Comparison of ENCODE assay signal across 7 cellular contexts in genomic region chr2:238202326-238203103, GRCh38. TPM values are rescaled to one million over a fixed set of nuclear protein-coding genes. Genes with fewer than 3 reads are reported as not detected.
DNase-seq lines count a peak whose midpoint lies in the region; ATAC-seq and TF ChIP-seq lines count a peak whose summit lies in the region.

No MANE protein-coding gene starts in this region.

- no peak for TF ChIP-seq CTCF in IMR-90 (conservative IDR thresholded peaks at IDR 0.05; ENCODE audit: low read depth, low read length)

- peak overlapping the region; percentile 53 for H2BK5ac ChIP-seq in IMR-90 (ENCODE audit: low read depth, low read length, poor library complexity, severe bottlenecking)

- H2BK20ac ChIP-seq in IMR-90 (ENCODE audit: low read depth, low read length), result no peak overlapping the region

- peaks cover 5 to 45% of the 10 kb centered on the region in 2 experiments; a peak in 3 of 4 replicates for H3K79me1 ChIP-seq in IMR-90 (ENCODE audit: low read depth in 1 of 2, low read length in 2 of 2)

- H3K9ac ChIP-seq in IMR-90 (ENCODE audit: low read depth, low read length) (peak overlapping the region; percentile 80), iPS-15b (ENCODE audit: low read depth, low read length) (peak overlapping the region; percentile 37)

- peak overlapping the region; percentile 94 for H2AFZ ChIP-seq in IMR-90 (replicated peaks; ENCODE audit: low read length, poor library complexity)

- H4K91ac ChIP-seq in IMR-90 (ENCODE audit: insufficient read depth, low read depth, low read length), result no peak overlapping the region

- peak overlapping the region; percentile 86 for H3K23ac ChIP-seq in IMR-90 (ENCODE audit: low read depth, low read length)

- H3K27ac Mint-ChIP-seq in activated naive CD4-positive, alpha-beta T cell treated with anti-CD3 and anti-CD28 coated beads, Interleukin-2, amount 50 U/mL, for 72 hours, result peak overlapping the region; percentile 81 to 97

- peak overlapping the region; percentile 87 for H3K4me3 ChIP-seq in IMR-90 (ENCODE audit: insufficient read depth, low read depth, low read length)
- peak overlapping the region; percentile 75 for H3K4me3 ChIP-seq in iPS-15b (ENCODE audit: low read depth, low read length)

- in situ Hi-C loops in IMR-90 (cut with MboI; ENCODE audit: low sequenced_read_pairs), result no loop called here

- H4K20me1 ChIP-seq in IMR-90 (ENCODE audit: insufficient read depth, low read length), result peaks cover 49% of the 10 kb centered on the region

- dilution Hi-C loops in IMR-90 (cut with HindIII; ENCODE audit: low sequenced_read_pairs, unreplicated experiment), result no loop called here

- H2AK9ac ChIP-seq in IMR-90 (replicated peaks; ENCODE audit: low read depth, low read length, poor library complexity), result peak overlapping the region; percentile 90

- H3K4ac ChIP-seq in IMR-90 (ENCODE audit: low read depth, low read length), result peak overlapping the region; percentile 13

- H3K9me3 Mint-ChIP-seq in activated naive CD4-positive, alpha-beta T cell treated with anti-CD3 and anti-CD28 coated beads, Interleukin-2, amount 50 U/mL, for 72 hours, result no peaks in the 10 kb centered on the region

- 44% methylated on average over 2 of the region's 30 CpGs; no CpG with 5 or more reads in 1 of the 2 experiments for WGBS in IMR-90 (ENCODE audit: extremely low coverage in 2 of 2, insufficient read length in 1 of 2), 2 experiments

- peak overlapping the region; percentile 89 for H3K14ac ChIP-seq in IMR-90 (replicated peaks; ENCODE audit: low read depth, low read length)

- H3K4me1 ChIP-seq in IMR-90 (ENCODE audit: control insufficient read depth, insufficient read depth, low read length) (peaks cover 7% of the 10 kb centered on the region), iPS-15b (ENCODE audit: control insufficient read depth, insufficient read depth, low read length) (no peaks in the 10 kb centered on the region)

- H2AK5ac ChIP-seq in IMR-90 (ENCODE audit: low read depth, low read length), result peak overlapping the region; percentile 55

- H4K5ac ChIP-seq in IMR-90 (ENCODE audit: low read depth, low read length), result no peak overlapping the region

- POLR2A ChIA-PET in IMR-90 (lab: Charles Lee; ENCODE audit: unreplicated experiment), result no interaction called here

- CTCF ChIA-PET in IMR-90 (lab: Yijun Ruan, JAX), result interaction anchor here (0.7 to 0.9 kb wide), 2 partner anchors 26 to 39 kb away, joined by 3 read pairs; no protein-coding TSS in a partner anchor

- H3K18ac ChIP-seq in IMR-90 (ENCODE audit: low read depth, low read length), result no peak overlapping the region; the same call in 1 of the 2 replicates

- peak overlapping the region; percentile 85 for H3K4me2 ChIP-seq in IMR-90 (ENCODE audit: low read depth, low read length)

- H2BK15ac ChIP-seq in IMR-90 (ENCODE audit: low read depth, low read length), result no peak overlapping the region

- no peak overlapping the region for H2BK120ac ChIP-seq in IMR-90 (ENCODE audit: low read depth, low read length)

- TF ChIP-seq RAD21 in IMR-90 (IDR thresholded peaks at IDR 0.05; ENCODE audit: low read length), result no peak

- no peak for ATAC-seq in IMR-90 (ENCODE audit: low read depth)
- no peak for ATAC-seq in activated naive CD4-positive, alpha-beta T cell treated with anti-CD3 and anti-CD28 coated beads, Interleukin-2, amount 50 U/mL, for 72 hours
- ATAC-seq in HG03159 (IDR thresholded peaks at IDR 0.05; ENCODE audit: unreplicated experiment), result no peak

- peaks cover 7% of the 10 kb centered on the region; the same call in 1 of the 2 replicates for H3K9me1 ChIP-seq in IMR-90 (ENCODE audit: insufficient read depth, low read length)

- peak overlapping the region; percentile 72 for H3K27ac ChIP-seq in IMR-90 (ENCODE audit: insufficient read depth, low read length)

- H3K27me3 ChIP-seq in IMR-90 (ENCODE audit: control insufficient read depth, insufficient read depth, low read length), result no peaks in the 10 kb centered on the region
- peaks cover 5% of the 10 kb centered on the region for H3K27me3 ChIP-seq in iPS-15b (ENCODE audit: control insufficient read depth, insufficient read depth, low read length)

- no peaks in the 10 kb centered on the region for H3K9me3 ChIP-seq in IMR-90 (ENCODE audit: control insufficient read depth, insufficient read depth, low read length)
- no peaks in the 10 kb centered on the region for H3K9me3 ChIP-seq in iPS-15b (ENCODE audit: control insufficient read depth, insufficient read depth, low read length)

- peaks cover 0 to 7% of the 10 kb centered on the region in 2 donors for H3K36me3 Mint-ChIP-seq in activated naive CD4-positive, alpha-beta T cell treated with anti-CD3 and anti-CD28 coated beads, Interleukin-2, amount 50 U/mL, for 72 hours

- TF ChIP-seq POLR2A in IMR-90 (IDR thresholded peaks at IDR 0.05; ENCODE audit: low read depth, low read length), result no peak

- BruUV-seq in IMR-90 (replicated peaks; lab: Mats Ljungman, UMichigan), result no TSS peak

- H3K56ac ChIP-seq in IMR-90 (ENCODE audit: extremely low read depth, insufficient read depth, low read length), result peak overlapping the region; percentile 42; the same call in 1 of the 2 replicates

- H3K36me3 ChIP-seq in IMR-90 (ENCODE audit: control insufficient read depth, insufficient read depth, low read length) (0 out of 2 replicates have a peak, but pooled peaks cover 1% of the 10 kb centered on the region), iPS-15b (ENCODE audit: control insufficient read depth, insufficient read depth, low read length) (no peaks in the 10 kb centered on the region)

- intact Hi-C loops in IMR-90 (cut with micrococcal nuclease), result no loop called here

- DNase-seq in GM04503 (ENCODE audit: low read depth), result peak; percentile 3
- peak; percentile 18 for DNase-seq in IMR-90
- DNase-seq in activated naive CD4-positive, alpha-beta T cell treated with anti-CD3 and anti-CD28 coated beads, Interleukin-2, amount 50 U/mL, for 72 hours (ENCODE audit: low spot score in 2 of 2), result no peak
- peak; percentile 9 for DNase-seq in stimulated activated CD8-positive, alpha-beta memory T cell treated with anti-CD3 and anti-CD28 coated beads, Interleukin-4, amount 100 ng/mL, for 24 hours (ENCODE audit: low read depth)
- no peak for DNase-seq in NCI-H2196 (lab: John Stamatoyannopoulos, UW; ENCODE audit: unreplicated experiment)

- H4K8ac ChIP-seq in IMR-90 (ENCODE audit: low read depth in 2 of 2, low read length in 2 of 2), result peak overlapping the region; percentile 6 to 43; a peak in 1 of 4 replicates

TF ChIP-seq in IMR-90, 13 proteins besides CTCF, POLR2A, EP300 and RAD21:
- TF ChIP-seq FOS (IDR thresholded peaks at IDR 0.05; ENCODE audit: low read depth, low read length) (no peak), RCOR1 (IDR thresholded peaks at IDR 0.05; ENCODE audit: insufficient replicate concordance, low read length) (no peak)

RNA-seq across cellular contexts. Expression of gene ILKAP, which starts 1.0 kb away (rescaled TPM):
- 13.3 and 15.3 TPM in 2 replicates for total RNA-seq in IMR-90 (2012; rRNA removed)
- polyA plus RNA-seq in IMR-90 (2012; rRNA removed), result 44.2 and 44.4 TPM in 2 replicates
- polyA plus RNA-seq in IMR-90 (2012; cell fraction: cytosol; rRNA removed), result 23.3 and 46.0 TPM in 2 replicates
- 79.8 and 140 TPM in 2 replicates for polyA plus RNA-seq in IMR-90 (2012; cell fraction: nucleus; rRNA removed; ENCODE audit: low replicate concordance)
- total RNA-seq in activated naive CD4-positive, alpha-beta T cell treated with anti-CD3 and anti-CD28 coated beads, Interleukin-2, amount 50 U/mL, for 72 hours, result 10 to 100 TPM; 40.7 to 64.8 TPM

RNA-seq across cellular contexts. Expression of gene HES6, which starts 37.3 kb away (rescaled TPM):
- total RNA-seq in IMR-90 (2012; rRNA removed), result 1.3 and 1.4 TPM in 2 replicates
- 3.3 TPM in 2 replicates for polyA plus RNA-seq in IMR-90 (2012; rRNA removed)
- 3.6 and 6.2 TPM in 2 replicates for polyA plus RNA-seq in IMR-90 (2012; cell fraction: cytosol; rRNA removed)
- polyA plus RNA-seq in IMR-90 (2012; cell fraction: nucleus; rRNA removed; ENCODE audit: low replicate concordance), result 9.5 and 25.2 TPM in 2 replicates
- total RNA-seq in activated naive CD4-positive, alpha-beta T cell treated with anti-CD3 and anti-CD28 coated beads, Interleukin-2, amount 50 U/mL, for 72 hours, result 1 to 10 TPM; 4.7 to 5.1 TPM

RNA-seq across cellular contexts. Expression of gene ERFE, which starts 43.7 kb away (rescaled TPM):
- 0.56 and 1.3 TPM in 2 replicates for total RNA-seq in IMR-90 (2012; rRNA removed)
- polyA plus RNA-seq in IMR-90 (2012; rRNA removed), result 3.5 and 3.8 TPM in 2 replicates
- polyA plus RNA-seq in IMR-90 (2012; cell fraction: cytosol; rRNA removed), result 1.3 and 5.0 TPM in 2 replicates
- polyA plus RNA-seq in IMR-90 (2012; cell fraction: nucleus; rRNA removed; ENCODE audit: low replicate concordance), result 6.8 and 8.6 TPM in 2 replicates
- under 1 TPM in 1 of 2 donors, not detected in 1; 0.60 TPM for total RNA-seq in activated naive CD4-positive, alpha-beta T cell treated with anti-CD3 and anti-CD28 coated beads, Interleukin-2, amount 50 U/mL, for 72 hours

Comparison
In these comparisons a context has a peak if more than half of its experiments do, and no peak if none do; other contexts are left out.
1. DNase-seq: peak in GM04503 (single experiment), IMR-90 (single experiment) and stimulated activated CD8-positive, alpha-beta memory T cell treated with anti-CD3 and anti-CD28 coated beads, Interleukin-4, amount 100 ng/mL, for 24 hours (single experiment); none in activated naive CD4-positive, alpha-beta T cell treated with anti-CD3 and anti-CD28 coated beads, Interleukin-2, amount 50 U/mL, for 72 hours (0 of 2) and NCI-H2196 (single experiment).